ENCODE assay signal across 1 cellular context in the genomic region with DNA sequence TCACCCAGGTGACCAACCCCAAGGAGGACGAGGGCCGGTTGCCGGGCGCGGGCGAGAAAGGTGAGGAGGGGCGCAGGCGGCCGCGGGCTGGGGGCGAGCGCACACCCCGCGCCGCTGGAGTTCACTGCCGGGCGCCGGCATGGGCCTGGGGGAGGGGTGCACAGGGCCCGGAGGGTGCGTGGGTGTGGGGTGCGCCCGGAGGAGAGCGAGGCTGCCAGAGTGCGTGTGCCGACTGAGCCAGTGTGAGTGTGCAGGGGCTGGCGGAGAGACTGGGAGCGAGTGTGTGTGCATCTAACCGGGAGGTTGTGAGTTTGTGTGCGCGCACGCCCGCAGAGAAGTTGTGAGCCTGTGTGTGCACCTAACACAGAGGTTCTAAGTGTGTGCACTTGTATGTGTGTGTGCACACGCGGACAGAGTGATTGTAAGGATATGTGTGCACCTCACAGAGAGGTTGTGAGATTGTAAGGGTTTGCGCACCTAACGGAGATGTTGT.
TF ChIP-seq lines count a peak whose summit lies in the region.

No MANE protein-coding gene starts in this region.

TF ChIP-seq in HepG2, 621 proteins besides CTCF, POLR2A, EP300 and RAD21 (continued from another document and continues in another):
- TF ChIP-seq, protein P1, sequence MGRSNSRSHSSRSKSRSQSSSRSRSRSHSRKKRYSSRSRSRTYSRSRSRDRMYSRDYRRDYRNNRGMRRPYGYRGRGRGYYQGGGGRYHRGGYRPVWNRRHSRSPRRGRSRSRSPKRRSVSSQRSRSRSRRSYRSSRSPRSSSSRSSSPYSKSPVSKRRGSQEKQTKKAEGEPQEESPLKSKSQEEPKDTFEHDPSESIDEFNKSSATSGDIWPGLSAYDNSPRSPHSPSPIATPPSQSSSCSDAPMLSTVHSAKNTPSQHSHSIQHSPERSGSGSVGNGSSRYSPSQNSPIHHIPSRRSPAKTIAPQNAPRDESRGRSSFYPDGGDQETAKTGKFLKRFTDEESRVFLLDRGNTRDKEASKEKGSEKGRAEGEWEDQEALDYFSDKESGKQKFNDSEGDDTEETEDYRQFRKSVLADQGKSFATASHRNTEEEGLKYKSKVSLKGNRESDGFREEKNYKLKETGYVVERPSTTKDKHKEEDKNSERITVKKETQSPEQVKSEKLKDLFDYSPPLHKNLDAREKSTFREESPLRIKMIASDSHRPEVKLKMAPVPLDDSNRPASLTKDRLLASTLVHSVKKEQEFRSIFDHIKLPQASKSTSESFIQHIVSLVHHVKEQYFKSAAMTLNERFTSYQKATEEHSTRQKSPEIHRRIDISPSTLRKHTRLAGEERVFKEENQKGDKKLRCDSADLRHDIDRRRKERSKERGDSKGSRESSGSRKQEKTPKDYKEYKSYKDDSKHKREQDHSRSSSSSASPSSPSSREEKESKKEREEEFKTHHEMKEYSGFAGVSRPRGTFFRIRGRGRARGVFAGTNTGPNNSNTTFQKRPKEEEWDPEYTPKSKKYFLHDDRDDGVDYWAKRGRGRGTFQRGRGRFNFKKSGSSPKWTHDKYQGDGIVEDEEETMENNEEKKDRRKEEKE (IDR thresholded peaks at IDR 0.05) = no peak
- TF ChIP-seq ZNF792 (CRISPR knock-in tag; IDR thresholded peaks at IDR 0.05) = no peak
- peak; percentile 25; the same call in 1 of the 2 replicates for TF ChIP-seq REXO4 (CRISPR knock-in tag; IDR thresholded peaks at IDR 0.05; ENCODE audit: borderline replicate concordance)
- no peak for TF ChIP-seq GTF2F1 (IDR thresholded peaks at IDR 0.05; ENCODE audit: low read length)
- TF ChIP-seq ZNF546 (CRISPR knock-in tag; conservative IDR thresholded peaks at IDR 0.05) = 0 out of 2 replicates have a peak, but pooled peaks have one; percentile 33
- TF ChIP-seq, protein P2, sequence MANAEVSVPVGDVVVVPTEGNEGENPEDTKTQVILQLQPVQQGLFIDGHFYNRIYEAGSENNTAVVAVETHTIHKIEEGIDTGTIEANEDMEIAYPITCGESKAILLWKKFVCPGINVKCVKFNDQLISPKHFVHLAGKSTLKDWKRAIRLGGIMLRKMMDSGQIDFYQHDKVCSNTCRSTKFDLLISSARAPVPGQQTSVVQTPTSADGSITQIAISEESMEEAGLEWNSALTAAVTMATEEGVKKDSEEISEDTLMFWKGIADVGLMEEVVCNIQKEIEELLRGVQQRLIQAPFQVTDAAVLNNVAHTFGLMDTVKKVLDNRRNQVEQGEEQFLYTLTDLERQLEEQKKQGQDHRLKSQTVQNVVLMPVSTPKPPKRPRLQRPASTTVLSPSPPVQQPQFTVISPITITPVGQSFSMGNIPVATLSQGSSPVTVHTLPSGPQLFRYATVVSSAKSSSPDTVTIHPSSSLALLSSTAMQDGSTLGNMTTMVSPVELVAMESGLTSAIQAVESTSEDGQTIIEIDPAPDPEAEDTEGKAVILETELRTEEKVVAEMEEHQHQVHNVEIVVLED (CRISPR knock-in tag; IDR thresholded peaks at IDR 0.05; ENCODE audit: borderline replicate concordance) = no peak
- TF ChIP-seq ZNF644 (CRISPR knock-in tag; IDR thresholded peaks at IDR 0.05; ENCODE audit: low read depth) = no peak
- TF ChIP-seq WIZ (CRISPR knock-in tag; IDR thresholded peaks at IDR 0.05) = no peak
- no peak; the same call in 1 of the 2 replicates for TF ChIP-seq ZBTB7B (CRISPR knock-in tag; IDR thresholded peaks at IDR 0.05)
- TF ChIP-seq ZNF274 (CRISPR knock-in tag; IDR thresholded peaks at IDR 0.05) = no peak
- TF ChIP-seq, protein P3, sequence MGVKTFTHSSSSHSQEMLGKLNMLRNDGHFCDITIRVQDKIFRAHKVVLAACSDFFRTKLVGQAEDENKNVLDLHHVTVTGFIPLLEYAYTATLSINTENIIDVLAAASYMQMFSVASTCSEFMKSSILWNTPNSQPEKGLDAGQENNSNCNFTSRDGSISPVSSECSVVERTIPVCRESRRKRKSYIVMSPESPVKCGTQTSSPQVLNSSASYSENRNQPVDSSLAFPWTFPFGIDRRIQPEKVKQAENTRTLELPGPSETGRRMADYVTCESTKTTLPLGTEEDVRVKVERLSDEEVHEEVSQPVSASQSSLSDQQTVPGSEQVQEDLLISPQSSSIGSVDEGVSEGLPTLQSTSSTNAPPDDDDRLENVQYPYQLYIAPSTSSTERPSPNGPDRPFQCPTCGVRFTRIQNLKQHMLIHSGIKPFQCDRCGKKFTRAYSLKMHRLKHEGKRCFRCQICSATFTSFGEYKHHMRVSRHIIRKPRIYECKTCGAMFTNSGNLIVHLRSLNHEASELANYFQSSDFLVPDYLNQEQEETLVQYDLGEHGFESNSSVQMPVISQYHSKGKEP (CRISPR knock-in tag; IDR thresholded peaks at IDR 0.05) = no peak
- TF ChIP-seq, protein P4, sequence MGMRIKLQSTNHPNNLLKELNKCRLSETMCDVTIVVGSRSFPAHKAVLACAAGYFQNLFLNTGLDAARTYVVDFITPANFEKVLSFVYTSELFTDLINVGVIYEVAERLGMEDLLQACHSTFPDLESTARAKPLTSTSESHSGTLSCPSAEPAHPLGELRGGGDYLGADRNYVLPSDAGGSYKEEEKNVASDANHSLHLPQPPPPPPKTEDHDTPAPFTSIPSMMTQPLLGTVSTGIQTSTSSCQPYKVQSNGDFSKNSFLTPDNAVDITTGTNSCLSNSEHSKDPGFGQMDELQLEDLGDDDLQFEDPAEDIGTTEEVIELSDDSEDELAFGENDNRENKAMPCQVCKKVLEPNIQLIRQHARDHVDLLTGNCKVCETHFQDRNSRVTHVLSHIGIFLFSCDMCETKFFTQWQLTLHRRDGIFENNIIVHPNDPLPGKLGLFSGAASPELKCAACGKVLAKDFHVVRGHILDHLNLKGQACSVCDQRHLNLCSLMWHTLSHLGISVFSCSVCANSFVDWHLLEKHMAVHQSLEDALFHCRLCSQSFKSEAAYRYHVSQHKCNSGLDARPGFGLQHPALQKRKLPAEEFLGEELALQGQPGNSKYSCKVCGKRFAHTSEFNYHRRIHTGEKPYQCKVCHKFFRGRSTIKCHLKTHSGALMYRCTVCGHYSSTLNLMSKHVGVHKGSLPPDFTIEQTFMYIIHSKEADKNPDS (CRISPR knock-in tag; IDR thresholded peaks at IDR 0.05) = no peak
- no peak for TF ChIP-seq NR2F2 (IDR thresholded peaks at IDR 0.05; ENCODE audit: borderline replicate concordance, low read depth)
- TF ChIP-seq ZNF674 (CRISPR knock-in tag; IDR thresholded peaks at IDR 0.05; ENCODE audit: low read depth) = no peak
- no peak; the same call in 1 of the 2 replicates for TF ChIP-seq ZNF749 (CRISPR knock-in tag; IDR thresholded peaks at IDR 0.05; ENCODE audit: borderline replicate concordance)
- no peak for TF ChIP-seq SIN3B (IDR thresholded peaks at IDR 0.05; ENCODE audit: low read length)
- TF ChIP-seq ZNF251 (CRISPR knock-in tag; IDR thresholded peaks at IDR 0.05) = no peak
- TF ChIP-seq ZNF337 (CRISPR knock-in tag; IDR thresholded peaks at IDR 0.05; ENCODE audit: borderline replicate concordance, low read depth) = no peak
- TF ChIP-seq ZNF317 (CRISPR knock-in tag; IDR thresholded peaks at IDR 0.05) = no peak
- no peak for TF ChIP-seq HOXA7 (CRISPR knock-in tag; IDR thresholded peaks at IDR 0.05)
- no peak for TF ChIP-seq YEATS2 (CRISPR knock-in tag; IDR thresholded peaks at IDR 0.05; ENCODE audit: borderline replicate concordance)
- no peak for TF ChIP-seq JDP2 (CRISPR knock-in tag; IDR thresholded peaks at IDR 0.05; ENCODE audit: borderline replicate concordance)
- no peak for TF ChIP-seq ZNF430 (CRISPR knock-in tag; IDR thresholded peaks at IDR 0.05)
- TF ChIP-seq, protein P5, sequence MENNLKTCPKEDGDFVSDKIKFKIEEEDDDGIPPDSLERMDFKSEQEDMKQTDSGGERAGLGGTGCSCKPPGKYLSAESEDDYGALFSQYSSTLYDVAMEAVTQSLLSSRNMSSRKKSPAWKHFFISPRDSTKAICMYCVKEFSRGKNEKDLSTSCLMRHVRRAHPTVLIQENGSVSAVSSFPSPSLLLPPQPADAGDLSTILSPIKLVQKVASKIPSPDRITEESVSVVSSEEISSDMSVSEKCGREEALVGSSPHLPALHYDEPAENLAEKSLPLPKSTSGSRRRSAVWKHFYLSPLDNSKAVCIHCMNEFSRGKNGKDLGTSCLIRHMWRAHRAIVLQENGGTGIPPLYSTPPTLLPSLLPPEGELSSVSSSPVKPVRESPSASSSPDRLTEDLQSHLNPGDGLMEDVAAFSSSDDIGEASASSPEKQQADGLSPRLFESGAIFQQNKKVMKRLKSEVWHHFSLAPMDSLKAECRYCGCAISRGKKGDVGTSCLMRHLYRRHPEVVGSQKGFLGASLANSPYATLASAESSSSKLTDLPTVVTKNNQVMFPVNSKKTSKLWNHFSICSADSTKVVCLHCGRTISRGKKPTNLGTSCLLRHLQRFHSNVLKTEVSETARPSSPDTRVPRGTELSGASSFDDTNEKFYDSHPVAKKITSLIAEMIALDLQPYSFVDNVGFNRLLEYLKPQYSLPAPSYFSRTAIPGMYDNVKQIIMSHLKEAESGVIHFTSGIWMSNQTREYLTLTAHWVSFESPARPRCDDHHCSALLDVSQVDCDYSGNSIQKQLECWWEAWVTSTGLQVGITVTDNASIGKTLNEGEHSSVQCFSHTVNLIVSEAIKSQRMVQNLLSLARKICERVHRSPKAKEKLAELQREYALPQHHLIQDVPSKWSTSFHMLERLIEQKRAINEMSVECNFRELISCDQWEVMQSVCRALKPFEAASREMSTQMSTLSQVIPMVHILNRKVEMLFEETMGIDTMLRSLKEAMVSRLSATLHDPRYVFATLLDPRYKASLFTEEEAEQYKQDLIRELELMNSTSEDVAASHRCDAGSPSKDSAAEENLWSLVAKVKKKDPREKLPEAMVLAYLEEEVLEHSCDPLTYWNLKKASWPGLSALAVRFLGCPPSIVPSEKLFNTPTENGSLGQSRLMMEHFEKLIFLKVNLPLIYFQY (CRISPR knock-in tag; IDR thresholded peaks at IDR 0.05; ENCODE audit: borderline replicate concordance) = no peak
- 0 out of 2 replicates have a peak, but pooled peaks have one; percentile 25 for TF ChIP-seq KDM2A (CRISPR knock-in tag; IDR thresholded peaks at IDR 0.05; ENCODE audit: borderline replicate concordance, low read depth)
- TF ChIP-seq, protein P6, sequence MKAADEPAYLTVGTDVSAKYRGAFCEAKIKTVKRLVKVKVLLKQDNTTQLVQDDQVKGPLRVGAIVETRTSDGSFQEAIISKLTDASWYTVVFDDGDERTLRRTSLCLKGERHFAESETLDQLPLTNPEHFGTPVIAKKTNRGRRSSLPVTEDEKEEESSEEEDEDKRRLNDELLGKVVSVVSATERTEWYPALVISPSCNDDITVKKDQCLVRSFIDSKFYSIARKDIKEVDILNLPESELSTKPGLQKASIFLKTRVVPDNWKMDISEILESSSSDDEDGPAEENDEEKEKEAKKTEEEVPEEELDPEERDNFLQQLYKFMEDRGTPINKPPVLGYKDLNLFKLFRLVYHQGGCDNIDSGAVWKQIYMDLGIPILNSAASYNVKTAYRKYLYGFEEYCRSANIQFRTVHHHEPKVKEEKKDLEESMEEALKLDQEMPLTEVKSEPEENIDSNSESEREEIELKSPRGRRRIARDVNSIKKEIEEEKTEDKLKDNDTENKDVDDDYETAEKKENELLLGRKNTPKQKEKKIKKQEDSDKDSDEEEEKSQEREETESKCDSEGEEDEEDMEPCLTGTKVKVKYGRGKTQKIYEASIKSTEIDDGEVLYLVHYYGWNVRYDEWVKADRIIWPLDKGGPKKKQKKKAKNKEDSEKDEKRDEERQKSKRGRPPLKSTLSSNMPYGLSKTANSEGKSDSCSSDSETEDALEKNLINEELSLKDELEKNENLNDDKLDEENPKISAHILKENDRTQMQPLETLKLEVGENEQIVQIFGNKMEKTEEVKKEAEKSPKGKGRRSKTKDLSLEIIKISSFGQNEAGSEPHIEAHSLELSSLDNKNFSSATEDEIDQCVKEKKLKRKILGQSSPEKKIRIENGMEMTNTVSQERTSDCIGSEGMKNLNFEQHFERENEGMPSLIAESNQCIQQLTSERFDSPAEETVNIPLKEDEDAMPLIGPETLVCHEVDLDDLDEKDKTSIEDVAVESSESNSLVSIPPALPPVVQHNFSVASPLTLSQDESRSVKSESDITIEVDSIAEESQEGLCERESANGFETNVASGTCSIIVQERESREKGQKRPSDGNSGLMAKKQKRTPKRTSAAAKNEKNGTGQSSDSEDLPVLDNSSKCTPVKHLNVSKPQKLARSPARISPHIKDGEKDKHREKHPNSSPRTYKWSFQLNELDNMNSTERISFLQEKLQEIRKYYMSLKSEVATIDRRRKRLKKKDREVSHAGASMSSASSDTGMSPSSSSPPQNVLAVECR (CRISPR knock-in tag; IDR thresholded peaks at IDR 0.05; ENCODE audit: borderline replicate concordance) = peak; percentile 35; the same call in 1 of the 2 replicates
- TF ChIP-seq, protein P7, sequence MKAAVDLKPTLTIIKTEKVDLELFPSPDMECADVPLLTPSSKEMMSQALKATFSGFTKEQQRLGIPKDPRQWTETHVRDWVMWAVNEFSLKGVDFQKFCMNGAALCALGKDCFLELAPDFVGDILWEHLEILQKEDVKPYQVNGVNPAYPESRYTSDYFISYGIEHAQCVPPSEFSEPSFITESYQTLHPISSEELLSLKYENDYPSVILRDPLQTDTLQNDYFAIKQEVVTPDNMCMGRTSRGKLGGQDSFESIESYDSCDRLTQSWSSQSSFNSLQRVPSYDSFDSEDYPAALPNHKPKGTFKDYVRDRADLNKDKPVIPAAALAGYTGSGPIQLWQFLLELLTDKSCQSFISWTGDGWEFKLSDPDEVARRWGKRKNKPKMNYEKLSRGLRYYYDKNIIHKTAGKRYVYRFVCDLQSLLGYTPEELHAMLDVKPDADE (CRISPR knock-in tag; IDR thresholded peaks at IDR 0.05) = no peak
- no peak for TF ChIP-seq ZNF615 (CRISPR knock-in tag; IDR thresholded peaks at IDR 0.05; ENCODE audit: borderline replicate concordance)
- TF ChIP-seq, protein P8, sequence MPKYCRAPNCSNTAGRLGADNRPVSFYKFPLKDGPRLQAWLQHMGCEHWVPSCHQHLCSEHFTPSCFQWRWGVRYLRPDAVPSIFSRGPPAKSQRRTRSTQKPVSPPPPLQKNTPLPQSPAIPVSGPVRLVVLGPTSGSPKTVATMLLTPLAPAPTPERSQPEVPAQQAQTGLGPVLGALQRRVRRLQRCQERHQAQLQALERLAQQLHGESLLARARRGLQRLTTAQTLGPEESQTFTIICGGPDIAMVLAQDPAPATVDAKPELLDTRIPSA (CRISPR knock-in tag; IDR thresholded peaks at IDR 0.05; ENCODE audit: borderline replicate concordance) = no peak
- TF ChIP-seq ZNF891 (CRISPR knock-in tag; IDR thresholded peaks at IDR 0.05) = peak; percentile 58; the same call in 1 of the 2 replicates
- TF ChIP-seq CBX1 (IDR thresholded peaks at IDR 0.05; ENCODE audit: low read depth) = no peak
- TF ChIP-seq ZNF772 (CRISPR knock-in tag; IDR thresholded peaks at IDR 0.05) = no peak
- TF ChIP-seq, protein P9, sequence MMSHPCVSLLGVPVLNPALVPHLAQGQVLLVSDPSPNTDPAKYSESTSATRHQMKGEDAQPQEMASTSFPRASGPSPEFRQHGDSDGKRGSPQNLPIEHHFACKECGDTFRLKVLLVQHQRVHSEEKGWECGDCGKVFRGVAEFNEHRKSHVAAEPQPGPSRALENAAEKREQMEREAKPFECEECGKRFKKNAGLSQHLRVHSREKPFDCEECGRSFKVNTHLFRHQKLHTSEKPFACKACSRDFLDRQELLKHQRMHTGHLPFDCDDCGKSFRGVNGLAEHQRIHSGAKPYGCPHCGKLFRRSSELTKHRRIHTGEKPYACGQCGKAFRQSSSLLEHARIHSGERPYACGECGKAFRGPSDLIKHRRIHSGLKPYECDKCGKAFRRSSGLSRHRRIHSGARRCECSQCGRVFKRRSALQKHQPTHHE (CRISPR knock-in tag; IDR thresholded peaks at IDR 0.05; ENCODE audit: borderline replicate concordance) = no peak
